Comparison of ENCODE assay signal across 1 cellular context in genomic region chr9:129584136-129584535, GRCh38.
A peak's percentile ranks its signal among the peaks of the same experiment; 100 is the strongest.
TF ChIP-seq lines count a peak whose summit lies in the region.

No MANE protein-coding gene starts in this region.

TF ChIP-seq in K562, 482 proteins besides CTCF, POLR2A, EP300 and RAD21 (continued from another document and continues in another):
- TF ChIP-seq YY1 (IDR thresholded peaks at IDR 0.05; ENCODE audit: borderline replicate concordance in 1 of 3, control insufficient read depth in 1 of 3, extremely low read depth in 1 of 3, insufficient read depth in 3 of 3, insufficient read length in 1 of 3, insufficient replicate concordance in 2 of 3, low read depth in 1 of 3, low read length in 2 of 3), result peak; percentile 19 to 86 (median 69)
- peak; percentile 67 for TF ChIP-seq NFYB (IDR thresholded peaks at IDR 0.05; ENCODE audit: extremely low read depth, insufficient read length)
- peak; percentile 64; the same call in 1 of the 2 replicates for TF ChIP-seq ETS1 (conservative IDR thresholded peaks at IDR 0.05; ENCODE audit: control insufficient read depth, low read depth, low read length)
- TF ChIP-seq BACH1 (tag; IDR thresholded peaks at IDR 0.05), result no peak
- no peak for TF ChIP-seq MTA2 (IDR thresholded peaks at IDR 0.05; ENCODE audit: low read depth)
- TF ChIP-seq HLTF (IDR thresholded peaks at IDR 0.05), result no peak
- TF ChIP-seq NFIC (IDR thresholded peaks at IDR 0.05), result no peak
- TF ChIP-seq MLX (CRISPR knock-in tag; conservative IDR thresholded peaks at IDR 0.05), result no peak
- 0 out of 2 replicates have a peak, but pooled peaks have one; percentile 33 for TF ChIP-seq ZNF592 (IDR thresholded peaks at IDR 0.05)
- TF ChIP-seq MBD2 (IDR thresholded peaks at IDR 0.05; ENCODE audit: borderline replicate concordance, low read depth), result peak; percentile 91
- TF ChIP-seq ZFP91 (CRISPR knock-in tag; IDR thresholded peaks at IDR 0.05), result 0 out of 2 replicates have a peak, but pooled peaks have one; percentile 34
- TF ChIP-seq ZBTB40 (IDR thresholded peaks at IDR 0.05), result peak; percentile 55; the same call in 1 of the 2 replicates
- TF ChIP-seq ZBTB40 (CRISPR knock-in tag; IDR thresholded peaks at IDR 0.05), result no peak
- no peak for TF ChIP-seq DLX4 (CRISPR knock-in tag; IDR thresholded peaks at IDR 0.05)
- peak; percentile 95 for TF ChIP-seq ELF1 (tag; IDR thresholded peaks at IDR 0.05)
- no peak for TF ChIP-seq SLC30A9 (CRISPR knock-in tag; IDR thresholded peaks at IDR 0.05)
- no peak for TF ChIP-seq CGGBP1 (CRISPR knock-in tag; IDR thresholded peaks at IDR 0.05)
- TF ChIP-seq JUN (IDR thresholded peaks at IDR 0.05; ENCODE audit: borderline replicate concordance, low read depth, low read length), result 0 out of 2 replicates have a peak, but pooled peaks have one; percentile 17
- TF ChIP-seq JUN (CRISPR knock-in tag; IDR thresholded peaks at IDR 0.05; ENCODE audit: borderline replicate concordance), result no peak
- TF ChIP-seq USF1 (CRISPR knock-in tag; IDR thresholded peaks at IDR 0.05), result peak; percentile 96
- no peak for TF ChIP-seq FOXM1 (IDR thresholded peaks at IDR 0.05; ENCODE audit: low read depth)
- no peak for TF ChIP-seq FOXM1 (CRISPR knock-in tag; IDR thresholded peaks at IDR 0.05; ENCODE audit: low read depth)
- TF ChIP-seq TBL1XR1 (IDR thresholded peaks at IDR 0.05; ENCODE audit: low read length in 2 of 2), result no peak
- peak; percentile 96 for TF ChIP-seq HCFC1 (IDR thresholded peaks at IDR 0.05; ENCODE audit: low read depth, low read length)
- 0 out of 2 replicates have a peak, but pooled peaks have one; percentile 48 for TF ChIP-seq ZNF766 (CRISPR knock-in tag; conservative IDR thresholded peaks at IDR 0.05)
- no peak for TF ChIP-seq ZNF12 (CRISPR knock-in tag; IDR thresholded peaks at IDR 0.05)
- no peak for TF ChIP-seq ZBTB9 (CRISPR knock-in tag; IDR thresholded peaks at IDR 0.05)
- peak; percentile 59 for TF ChIP-seq ZFX (CRISPR knock-in tag; IDR thresholded peaks at IDR 0.05)
- no peak for TF ChIP-seq GTF2B (IDR thresholded peaks at IDR 0.05; ENCODE audit: extremely low read depth, insufficient read length)
